ENCODE assay signal across 1 cellular context in genomic region chr2:218878941-218879761, GRCh38.
TF ChIP-seq lines count a peak whose summit lies in the region.

No MANE protein-coding gene starts in this region.

TF ChIP-seq in GM12878, 131 proteins besides CTCF, POLR2A, EP300 and RAD21:
- TF ChIP-seq ZBTB40 (IDR thresholded peaks at IDR 0.05; ENCODE audit: borderline replicate concordance) (peak; percentile 41; the same call in 1 of the 2 replicates), HDGF (IDR thresholded peaks at IDR 0.05) (peak; percentile 15; the same call in 1 of the 2 replicates), SREBF1 (IDR thresholded peaks at IDR 0.05; ENCODE audit: low read length) (no peak), TARDBP (IDR thresholded peaks at IDR 0.05; ENCODE audit: borderline replicate concordance) (peak; percentile 34; the same call in 1 of the 2 replicates), SMARCA5 (IDR thresholded peaks at IDR 0.05) (peak; percentile 21; the same call in 1 of the 2 replicates), EGR1 (IDR thresholded peaks at IDR 0.05; ENCODE audit: borderline replicate concordance in 1 of 2, low read depth in 2 of 2, low read length in 2 of 2) (no peak), HDAC6 (IDR thresholded peaks at IDR 0.05; ENCODE audit: unreplicated experiment) (no peak)
